14 cellular contexts compared by ENCODE assay signal in the genomic region with DNA sequence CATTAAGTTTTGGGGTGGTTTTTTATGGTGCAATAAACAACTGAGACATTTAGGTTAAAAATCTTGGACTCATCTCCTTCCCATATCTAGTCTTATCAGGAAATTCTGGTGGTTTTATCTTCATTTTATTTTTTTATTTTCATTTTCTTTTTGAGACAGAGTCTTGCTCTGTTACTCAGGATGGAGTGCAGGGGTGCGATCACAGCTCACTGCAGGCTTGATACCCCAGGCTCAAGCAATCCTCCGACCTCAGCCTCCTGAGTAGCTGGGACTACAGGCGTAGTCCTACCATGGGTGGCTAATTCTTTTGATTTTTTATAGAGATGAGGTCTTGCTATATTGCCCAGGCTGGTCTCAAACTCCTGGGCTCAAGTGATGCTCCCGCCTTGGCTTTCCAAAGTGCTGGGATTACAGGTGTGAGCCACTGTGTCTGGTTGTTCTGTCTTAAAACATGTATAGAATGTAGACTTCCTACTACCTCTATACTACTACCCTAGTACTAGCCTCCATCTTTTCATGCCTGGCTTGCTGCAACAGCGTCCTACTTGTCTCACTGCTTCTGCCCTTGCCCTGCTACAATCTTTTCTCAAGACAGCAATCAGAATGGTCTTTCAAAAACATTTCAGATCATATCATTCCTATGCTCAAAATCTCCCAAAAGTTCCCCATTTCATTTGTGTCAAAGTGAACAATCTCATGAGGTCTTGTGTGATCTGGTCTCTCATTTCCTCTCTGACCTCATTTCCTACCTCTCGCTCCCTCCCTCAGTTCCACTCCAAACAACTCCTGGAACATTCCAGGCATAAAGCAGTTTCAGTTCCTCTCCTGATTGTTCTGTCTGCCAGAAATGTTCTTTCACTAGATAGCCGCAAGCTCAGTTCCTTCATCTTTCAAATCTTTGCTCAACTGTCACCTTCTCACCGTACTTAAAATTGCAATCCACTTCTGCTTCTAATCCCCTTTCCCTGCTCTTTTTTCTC. TPM values are rescaled to one million over a fixed set of nuclear protein-coding genes. Genes with fewer than 3 reads are reported as not detected.
DNase-seq lines count a peak whose midpoint lies in the region; ATAC-seq, FAIRE-seq and TF ChIP-seq lines count a peak whose summit lies in the region.
"Had no signal": no experiment of that assay in that cellular context is flagged by ENCODE, and none has a peak within 500 bp of the region (broad histone marks: within the 10 kb centered on the region; RNA-seq: fewer than 3 reads in every experiment).

No MANE protein-coding gene starts in this region.

- H3K27me3 ChIP-seq in neutrophil (no peaks in the 10 kb centered on the region), foreskin keratinocyte (peaks cover 46% of the 10 kb centered on the region)
- H3K27me3 ChIP-seq: thyroid gland had no signal

- DNase-seq in GM18507 (ENCODE audit: extremely low spot score, insufficient read length, low read depth): no peak
- peak; percentile 82 for DNase-seq in NOMO-1 treated with DMSO at 0.1 percent for 48 hours (lab: John Stamatoyannopoulos, UW; ENCODE audit: unreplicated experiment)
- no peak for DNase-seq in endothelial cell (ENCODE audit: low spot score)
- no peak for DNase-seq in foreskin fibroblast
- no peak for DNase-seq in foreskin keratinocyte
- DNase-seq: activated CD4-positive, alpha-beta T cell treated with anti-CD3 and anti-CD28 coated beads, Interleukin-2, amount 50 U/mL, for 1 hour; Caco-2; small intestine; T-helper 17 cell; thyroid gland had no signal

- TF ChIP-seq POLR2A in GM18505 (IDR thresholded peaks at IDR 0.05; ENCODE audit: borderline replicate concordance, extremely low read depth, insufficient read depth, insufficient read length): no peak

- H3K36me3 ChIP-seq in neutrophil: no peaks in the 10 kb centered on the region
- H3K36me3 ChIP-seq: thyroid gland had no signal

- TF ChIP-seq CTCF in endothelial cell (IDR thresholded peaks at IDR 0.05; ENCODE audit: unreplicated experiment) (no peak), neutrophil (IDR thresholded peaks at IDR 0.05) (no peak), foreskin fibroblast (IDR thresholded peaks at IDR 0.05; ENCODE audit: low read depth, low read length) (no peak), foreskin keratinocyte (conservative IDR thresholded peaks at IDR 0.05) (no peak)

- peaks cover 24% of the 10 kb centered on the region for H3K4me1 Mint-ChIP-seq in endothelial cell (ENCODE audit: unreplicated experiment)

- no peaks in the 10 kb centered on the region for H3K9me3 Mint-ChIP-seq in endothelial cell (ENCODE audit: unreplicated experiment)
- H3K9me3 Mint-ChIP-seq: activated T-helper 17 cell treated with anti-CD3 and anti-CD28 coated beads, Interleukin-2, amount 50 U/mL, for 72 hours had no signal

- peak; percentile 38 for FAIRE-seq in GM18507 (lab: Jason Lieb, UNC)
- FAIRE-seq: small intestine had no signal

- H3K4me1 ChIP-seq in neutrophil (ENCODE audit: control insufficient read depth in 1 of 2, insufficient read depth in 1 of 2, low read depth in 1 of 2, low read length in 1 of 2) (peaks cover 45 to 63% of the 10 kb centered on the region in 2 experiments), foreskin keratinocyte (no peaks in the 10 kb centered on the region)
- H3K4me1 ChIP-seq: Caco-2 had no signal

- H3K27me3 Mint-ChIP-seq in endothelial cell (ENCODE audit: unreplicated experiment): no peaks in the 10 kb centered on the region

- H3K27ac Mint-ChIP-seq in endothelial cell (ENCODE audit: unreplicated experiment): peak overlapping the region; percentile 86
- H3K27ac Mint-ChIP-seq: activated T-helper 17 cell treated with anti-CD3 and anti-CD28 coated beads, Interleukin-2, amount 50 U/mL, for 72 hours; T-helper 17 cell had no signal

- no peak overlapping the region for H3K4me3 Mint-ChIP-seq in endothelial cell (ENCODE audit: unreplicated experiment)
- H3K4me3 Mint-ChIP-seq: activated T-helper 17 cell treated with anti-CD3 and anti-CD28 coated beads, Interleukin-2, amount 50 U/mL, for 72 hours; T-helper 17 cell had no signal

- H3K27ac ChIP-seq in neutrophil (peak overlapping the region; percentile 72), foreskin keratinocyte (no peak overlapping the region)

- no peaks in the 10 kb centered on the region for H3K36me3 Mint-ChIP-seq in endothelial cell (ENCODE audit: low read depth, unreplicated experiment)

- H3K4me3 ChIP-seq in neutrophil (ENCODE audit: low read depth in 1 of 2, low read length in 1 of 2) (peak overlapping the region in 1 of 2 experiments; percentile 28), foreskin fibroblast (ENCODE audit: low read depth in 1 of 2, low read length in 2 of 2) (no peak overlapping the region)
- H3K4me3 ChIP-seq: thyroid gland had no signal

- no peaks in the 10 kb centered on the region for H3K9me3 ChIP-seq in neutrophil
- H3K9me3 ChIP-seq: Caco-2, thyroid gland had no signal

- ATAC-seq in GM21528 (IDR thresholded peaks at IDR 0.05; ENCODE audit: low FRiP score, unreplicated experiment) (no peak), GM18505 (IDR thresholded peaks at IDR 0.05; ENCODE audit: unreplicated experiment) (no peak), foreskin keratinocyte (no peak)
- ATAC-seq: activated T-helper 17 cell treated with anti-CD3 and anti-CD28 coated beads, Interleukin-2, amount 50 U/mL, for 72 hours; T-helper 17 cell had no signal

RNA-seq across cellular contexts. Expression of a gene that starts 5.9 kb away (rescaled TPM):
- total RNA-seq in endothelial cell (ENCODE audit: unreplicated experiment) (0.41 TPM), foreskin keratinocyte (not detected in 2 replicates)
- polyA plus RNA-seq in foreskin keratinocyte: not detected in 2 replicates
- total RNA-seq: activated T-helper 17 cell treated with anti-CD3 and anti-CD28 coated beads, Interleukin-2, amount 50 U/mL, for 72 hours; Caco-2 had no signal

RNA-seq across cellular contexts. Expression of a gene that starts 25.0 kb away (rescaled TPM):
- not detected for total RNA-seq in endothelial cell (ENCODE audit: unreplicated experiment)
- 0.28 and 0.37 TPM in 2 replicates for total RNA-seq in foreskin keratinocyte
- polyA plus RNA-seq in foreskin keratinocyte: 0.16 and 0.29 TPM in 2 replicates

RNA-seq across cellular contexts. Expression of a gene that starts 50.2 kb away (rescaled TPM):
- 4.0 TPM for total RNA-seq in endothelial cell (ENCODE audit: unreplicated experiment)
- total RNA-seq in foreskin keratinocyte: not detected in 2 replicates
- not detected in 2 replicates for polyA plus RNA-seq in foreskin keratinocyte
- total RNA-seq: activated T-helper 17 cell treated with anti-CD3 and anti-CD28 coated beads, Interleukin-2, amount 50 U/mL, for 72 hours; Caco-2 had no signal
